In the genomic region with DNA sequence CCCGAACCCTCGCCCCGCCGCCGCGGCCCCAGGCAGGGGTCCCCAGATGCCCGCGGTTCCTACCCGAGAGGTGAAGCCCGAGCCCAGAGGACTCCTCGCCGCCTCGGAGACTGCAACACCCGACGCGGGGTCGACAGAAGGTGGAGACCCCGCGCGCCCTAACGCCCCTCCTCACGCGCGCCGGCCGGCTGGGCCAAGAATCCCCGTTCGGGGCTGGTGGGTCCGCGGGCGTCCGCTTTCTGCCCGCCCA, we compare ENCODE assay signal across 8 cellular contexts. TPM values are rescaled to one million over a fixed set of nuclear protein-coding genes. Genes with fewer than 3 reads are reported as not detected.
DNase-seq lines count a peak whose midpoint lies in the region; TF ChIP-seq lines count a peak whose summit lies in the region.

No MANE protein-coding gene starts in this region.

- peak overlapping the region; percentile 81 for H3K4me2 ChIP-seq in OCI-LY7 (ENCODE audit: low read length)

- H2AFZ ChIP-seq in OCI-LY7 (ENCODE audit: low read length) = peak overlapping the region; percentile 18; the same call in 1 of the 2 replicates
- no peak overlapping the region for H2AFZ ChIP-seq in neuron (ENCODE audit: low read depth, low read length)

- H3K27ac ChIP-seq in OCI-LY7 (ENCODE audit: low read depth, low read length, poor library complexity, severe bottlenecking) (peak overlapping the region; percentile 91), epithelial cell of prostate (peak overlapping the region; percentile 94)

- H3K4me3 ChIP-seq in OCI-LY7 (ENCODE audit: low read depth, low read length, poor library complexity, severe bottlenecking) (peak overlapping the region; percentile 88), neuron (ENCODE audit: low read length) (peak overlapping the region; percentile 91)

- POLR2A ChIA-PET in OCI-LY7 (lab: Charles Lee) = no interaction called here

- TF ChIP-seq CTCF in OCI-LY7 (conservative IDR thresholded peaks at IDR 0.05; ENCODE audit: low read length) = no peak

- CTCF ChIA-PET in OCI-LY7 (lab: Charles Lee; ENCODE audit: unreplicated experiment) = no interaction called here

- no peaks in the 10 kb centered on the region for H3K27me3 ChIP-seq in neuron (ENCODE audit: insufficient read depth, low read length)

- peak; percentile 47 for DNase-seq in NK-92 treated with Interleukin-12 subunit alpha and Interleukin-12 subunit beta, amount 100 ng/mL, for 24 hours (lab: John Stamatoyannopoulos, UW)
- DNase-seq in NK-92 (lab: John Stamatoyannopoulos, UW; ENCODE audit: unreplicated experiment) (no peak), OCI-LY7 (ENCODE audit: low spot score) (no peak), epithelial cell of prostate (ENCODE audit: low read depth, low spot score) (no peak), NCI-H2171 treated with DMSO at 0.1 percent for 48 hours (lab: John Stamatoyannopoulos, UW) (no peak), DMS53 treated with DMSO at 0.1 percent for 48 hours (lab: John Stamatoyannopoulos, UW; ENCODE audit: unreplicated experiment) (no peak)
- DNase-seq in activated CD4-positive, CD25-positive, alpha-beta regulatory T cell (lab: John Stamatoyannopoulos, UW) = no peak

- peaks cover 10% of the 10 kb centered on the region for H4K20me1 ChIP-seq in OCI-LY7 (ENCODE audit: insufficient read depth, low read length)

- H3K79me2 ChIP-seq in OCI-LY7 (ENCODE audit: insufficient read depth, low read depth, low read length) = peaks cover 54% of the 10 kb centered on the region

- H3K9me3 ChIP-seq in OCI-LY7 (ENCODE audit: low read length) (no peaks in the 10 kb centered on the region), neuron (ENCODE audit: low read length) (no peaks in the 10 kb centered on the region)

- peaks cover 51% of the 10 kb centered on the region for H3K36me3 ChIP-seq in OCI-LY7 (ENCODE audit: insufficient read depth, low read length)
- H3K36me3 ChIP-seq in neuron (ENCODE audit: insufficient read depth, low read length) = peaks cover 23% of the 10 kb centered on the region

- no peaks in the 10 kb centered on the region for H3K9me2 ChIP-seq in OCI-LY7 (ENCODE audit: insufficient read depth, low read length)

- peaks cover 24% of the 10 kb centered on the region for H3K4me1 ChIP-seq in OCI-LY7 (ENCODE audit: insufficient read depth, low read length, poor library complexity, severe bottlenecking)
- H3K4me1 ChIP-seq in neuron (ENCODE audit: insufficient read depth, low read length) = peaks cover 13% of the 10 kb centered on the region

- no TSS peak for BruUV-seq in OCI-LY7 (replicated peaks; lab: Mats Ljungman, UMichigan)

- intact Hi-C loops in OCI-LY7 (cut with micrococcal nuclease; ENCODE audit: unreplicated experiment) = loop anchor here (2.0 kb wide), 3 partner anchors 51 to 135 kb away; a partner anchor contains a TSS

RNA-seq across cellular contexts. Expression of a gene that starts 0.5 kb away (rescaled TPM):
- total RNA-seq in OCI-LY7 (2014; rRNA removed; shearing (Covaris generic)) = 286 and 296 TPM in 2 replicates
- 628 and 714 TPM in 2 replicates for total RNA-seq in OCI-LY7 (2022)

RNA-seq across cellular contexts. Expression of a gene that starts 23.2 kb away (rescaled TPM):
- total RNA-seq in OCI-LY7 (2014; rRNA removed; shearing (Covaris generic)) = 129 and 130 TPM in 2 replicates
- total RNA-seq in OCI-LY7 (2022) = 187 and 219 TPM in 2 replicates

RNA-seq across cellular contexts. Expression of a gene that starts 27.9 kb away (rescaled TPM):
- 121 and 140 TPM in 2 replicates for total RNA-seq in OCI-LY7 (2014; rRNA removed; shearing (Covaris generic))
- total RNA-seq in OCI-LY7 (2022) = 251 and 253 TPM in 2 replicates

RNA-seq across cellular contexts. Expression of a gene that starts 50.7 kb away (rescaled TPM):
- total RNA-seq in OCI-LY7 (2014; rRNA removed; shearing (Covaris generic)) = 229 and 259 TPM in 2 replicates
- total RNA-seq in OCI-LY7 (2022) = 106 and 107 TPM in 2 replicates
